In genomic region chr6:9520417-9521151, GRCh38 we compare ENCODE assay signal across 8 cellular contexts.
A peak's percentile ranks its signal among the peaks of the same experiment; 100 is the strongest.
DNase-seq lines count a peak whose midpoint lies in the region; ATAC-seq and TF ChIP-seq lines count a peak whose summit lies in the region.

No MANE protein-coding gene starts in this region.

- peak overlapping the region; percentile 22 for H2AFZ ChIP-seq in GM23248

- H3K4me1 Mint-ChIP-seq in stimulated activated memory B cell treated with anti-CD40 and anti-IgM and Interleukin-4, amounts not matched to agents 10 μg/mL and 1 μg/mL and 100 μg/mL, for 72 hours, result no peaks in the 10 kb centered on the region

- H3K27ac Mint-ChIP-seq in stimulated activated memory B cell treated with anti-CD40 and anti-IgM and Interleukin-4, amounts not matched to agents 10 μg/mL and 1 μg/mL and 100 μg/mL, for 72 hours, result no peak overlapping the region

- peaks cover 2% of the 10 kb centered on the region for H3K9me3 Mint-ChIP-seq in stimulated activated memory B cell treated with anti-CD40 and anti-IgM and Interleukin-4, amounts not matched to agents 10 μg/mL and 1 μg/mL and 100 μg/mL, for 72 hours

- H3K27me3 ChIP-seq in GM23248 (replicated peaks; ENCODE audit: insufficient read depth) (no peaks in the 10 kb centered on the region), HAP-1 (ENCODE audit: low read depth) (no peaks in the 10 kb centered on the region)

- H3K9me3 ChIP-seq in GM23248 (ENCODE audit: low read depth), result no peaks in the 10 kb centered on the region
- no peaks in the 10 kb centered on the region for H3K9me3 ChIP-seq in HAP-1

- no peaks in the 10 kb centered on the region for H3K36me3 Mint-ChIP-seq in stimulated activated memory B cell treated with anti-CD40 and anti-IgM and Interleukin-4, amounts not matched to agents 10 μg/mL and 1 μg/mL and 100 μg/mL, for 72 hours

- no peak overlapping the region for H3K9ac ChIP-seq in GM23248

- in situ Hi-C loops in GM23248 (cut with MboI) (no loop called here), HAP-1 (cut with MboI; ENCODE audit: low sequenced_read_pairs) (no loop called here)

- H3K4me2 ChIP-seq in GM23248 (ENCODE audit: unreplicated experiment), result peak overlapping the region; percentile 40

- no peak for TF ChIP-seq CTCF in foreskin fibroblast (IDR thresholded peaks at IDR 0.05; ENCODE audit: low read depth, low read length)

- H3K27me3 Mint-ChIP-seq in stimulated activated memory B cell treated with anti-CD40 and anti-IgM and Interleukin-4, amounts not matched to agents 10 μg/mL and 1 μg/mL and 100 μg/mL, for 72 hours, result no peaks in the 10 kb centered on the region

- WGBS in GM23248 (ENCODE audit: low coverage in 1 of 2, low lambda C conversion rate in 2 of 2, missing lambda C conversion rate in 2 of 2), 2 experiments, result 35 to 37% methylated on average over 8 of the region's 8 CpGs

- H3K4me3 ChIP-seq in GM23248 (peak overlapping the region; percentile 5; the same call in 1 of the 2 replicates), foreskin fibroblast (ENCODE audit: low read depth in 1 of 2, low read length in 2 of 2) (no peak overlapping the region), HAP-1 (no peak overlapping the region)

- H3F3A ChIP-seq in GM23248 (ENCODE audit: insufficient read depth), result peaks cover 34% of the 10 kb centered on the region

- H3K27ac ChIP-seq in GM23248, result peak overlapping the region; percentile 38

- H3K9me2 ChIP-seq in GM23248 (ENCODE audit: insufficient read depth), result no peaks in the 10 kb centered on the region

- no peaks in the 10 kb centered on the region for H3K79me2 ChIP-seq in GM23248 (ENCODE audit: insufficient read depth)

- H4K20me1 ChIP-seq in GM23248 (ENCODE audit: insufficient read depth), result no peaks in the 10 kb centered on the region

- no peak for ATAC-seq in stimulated activated memory B cell treated with anti-CD40 and anti-IgM and Interleukin-4, amounts not matched to agents 10 μg/mL and 1 μg/mL and 100 μg/mL, for 72 hours

- H3K4me1 ChIP-seq in GM23248 (ENCODE audit: insufficient read depth), result peaks cover 59% of the 10 kb centered on the region
- H3K4me1 ChIP-seq in HAP-1, result no peaks in the 10 kb centered on the region

- H3K36me3 ChIP-seq in GM23248 (ENCODE audit: low read depth) (no peaks in the 10 kb centered on the region), HAP-1 (replicated peaks) (no peaks in the 10 kb centered on the region)

- no peak overlapping the region for H3K4me3 Mint-ChIP-seq in stimulated activated memory B cell treated with anti-CD40 and anti-IgM and Interleukin-4, amounts not matched to agents 10 μg/mL and 1 μg/mL and 100 μg/mL, for 72 hours

- DNase-seq in Daoy (ENCODE audit: low read depth) (peak; percentile 87), GM23248 (peak; percentile 87), NCI-H226 (peak; percentile 84), foreskin fibroblast (peak; percentile 62 to 80), NCI-H446 treated with DMSO at 0.1 percent for 48 hours (lab: John Stamatoyannopoulos, UW) (no peak), HAP-1 (ENCODE audit: low spot score in 2 of 2) (no peak), NCI-H146 treated with DMSO at 0.1 percent for 48 hours (lab: John Stamatoyannopoulos, UW; ENCODE audit: unreplicated experiment) (no peak)

Comparison
In these comparisons a context has a peak if more than half of its experiments do, and no peak if none do; other contexts are left out.
1. DNase-seq: peak in Daoy (single experiment), GM23248 (single experiment), NCI-H226 (single experiment) and foreskin fibroblast (2 of 2); none in NCI-H446 treated with DMSO at 0.1 percent for 48 hours (single experiment), HAP-1 (0 of 2) and NCI-H146 treated with DMSO at 0.1 percent for 48 hours (single experiment).